Comparison of ENCODE assay signal across 1 cellular context in the genomic region with DNA sequence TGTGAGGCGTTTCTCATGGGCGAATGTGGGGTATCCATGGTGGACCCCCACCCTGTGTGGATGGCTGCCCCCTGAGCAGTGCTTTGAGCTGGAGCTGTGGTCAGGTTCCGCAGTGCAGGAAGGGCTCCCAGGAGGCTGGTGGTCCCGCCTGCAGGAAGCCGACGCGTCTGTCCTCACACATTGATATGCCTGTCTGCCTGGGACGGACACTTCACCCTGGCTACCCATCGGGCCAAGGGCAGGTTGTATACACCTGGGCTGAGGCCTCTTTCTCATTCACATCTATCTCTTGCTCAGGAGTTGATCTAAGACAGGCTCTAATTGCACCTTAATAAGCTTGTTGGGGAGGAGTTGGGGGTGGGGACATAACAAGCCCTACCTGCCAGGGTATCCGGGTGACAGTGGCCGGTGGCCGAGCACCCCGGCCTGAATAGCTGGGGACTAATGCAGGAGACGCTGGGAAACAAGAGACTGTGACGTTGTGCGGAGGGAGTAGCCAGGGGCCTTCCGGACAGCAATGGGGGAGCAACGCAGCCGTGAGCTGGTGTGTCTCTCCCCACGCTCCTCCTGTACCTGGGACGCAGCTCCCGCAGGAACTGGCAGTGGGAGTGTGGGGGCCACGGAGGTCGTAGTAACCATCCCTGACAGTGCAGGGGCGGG.
TF ChIP-seq lines count a peak whose summit lies in the region.

No MANE protein-coding gene starts in this region.

TF ChIP-seq in HepG2, 621 proteins besides CTCF, POLR2A, EP300 and RAD21:
- TF ChIP-seq, protein P1, sequence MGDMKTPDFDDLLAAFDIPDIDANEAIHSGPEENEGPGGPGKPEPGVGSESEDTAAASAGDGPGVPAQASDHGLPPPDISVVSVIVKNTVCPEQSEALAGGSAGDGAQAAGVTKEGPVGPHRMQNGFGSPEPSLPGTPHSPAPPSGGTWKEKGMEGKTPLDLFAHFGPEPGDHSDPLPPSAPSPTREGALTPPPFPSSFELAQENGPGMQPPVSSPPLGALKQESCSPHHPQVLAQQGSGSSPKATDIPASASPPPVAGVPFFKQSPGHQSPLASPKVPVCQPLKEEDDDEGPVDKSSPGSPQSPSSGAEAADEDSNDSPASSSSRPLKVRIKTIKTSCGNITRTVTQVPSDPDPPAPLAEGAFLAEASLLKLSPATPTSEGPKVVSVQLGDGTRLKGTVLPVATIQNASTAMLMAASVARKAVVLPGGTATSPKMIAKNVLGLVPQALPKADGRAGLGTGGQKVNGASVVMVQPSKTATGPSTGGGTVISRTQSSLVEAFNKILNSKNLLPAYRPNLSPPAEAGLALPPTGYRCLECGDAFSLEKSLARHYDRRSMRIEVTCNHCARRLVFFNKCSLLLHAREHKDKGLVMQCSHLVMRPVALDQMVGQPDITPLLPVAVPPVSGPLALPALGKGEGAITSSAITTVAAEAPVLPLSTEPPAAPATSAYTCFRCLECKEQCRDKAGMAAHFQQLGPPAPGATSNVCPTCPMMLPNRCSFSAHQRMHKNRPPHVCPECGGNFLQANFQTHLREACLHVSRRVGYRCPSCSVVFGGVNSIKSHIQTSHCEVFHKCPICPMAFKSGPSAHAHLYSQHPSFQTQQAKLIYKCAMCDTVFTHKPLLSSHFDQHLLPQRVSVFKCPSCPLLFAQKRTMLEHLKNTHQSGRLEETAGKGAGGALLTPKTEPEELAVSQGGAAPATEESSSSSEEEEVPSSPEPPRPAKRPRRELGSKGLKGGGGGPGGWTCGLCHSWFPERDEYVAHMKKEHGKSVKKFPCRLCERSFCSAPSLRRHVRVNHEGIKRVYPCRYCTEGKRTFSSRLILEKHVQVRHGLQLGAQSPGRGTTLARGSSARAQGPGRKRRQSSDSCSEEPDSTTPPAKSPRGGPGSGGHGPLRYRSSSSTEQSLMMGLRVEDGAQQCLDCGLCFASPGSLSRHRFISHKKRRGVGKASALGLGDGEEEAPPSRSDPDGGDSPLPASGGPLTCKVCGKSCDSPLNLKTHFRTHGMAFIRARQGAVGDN (CRISPR knock-in tag; IDR thresholded peaks at IDR 0.05): peak; percentile 8; the same call in 1 of the 2 replicates
- TF ChIP-seq, protein P2, sequence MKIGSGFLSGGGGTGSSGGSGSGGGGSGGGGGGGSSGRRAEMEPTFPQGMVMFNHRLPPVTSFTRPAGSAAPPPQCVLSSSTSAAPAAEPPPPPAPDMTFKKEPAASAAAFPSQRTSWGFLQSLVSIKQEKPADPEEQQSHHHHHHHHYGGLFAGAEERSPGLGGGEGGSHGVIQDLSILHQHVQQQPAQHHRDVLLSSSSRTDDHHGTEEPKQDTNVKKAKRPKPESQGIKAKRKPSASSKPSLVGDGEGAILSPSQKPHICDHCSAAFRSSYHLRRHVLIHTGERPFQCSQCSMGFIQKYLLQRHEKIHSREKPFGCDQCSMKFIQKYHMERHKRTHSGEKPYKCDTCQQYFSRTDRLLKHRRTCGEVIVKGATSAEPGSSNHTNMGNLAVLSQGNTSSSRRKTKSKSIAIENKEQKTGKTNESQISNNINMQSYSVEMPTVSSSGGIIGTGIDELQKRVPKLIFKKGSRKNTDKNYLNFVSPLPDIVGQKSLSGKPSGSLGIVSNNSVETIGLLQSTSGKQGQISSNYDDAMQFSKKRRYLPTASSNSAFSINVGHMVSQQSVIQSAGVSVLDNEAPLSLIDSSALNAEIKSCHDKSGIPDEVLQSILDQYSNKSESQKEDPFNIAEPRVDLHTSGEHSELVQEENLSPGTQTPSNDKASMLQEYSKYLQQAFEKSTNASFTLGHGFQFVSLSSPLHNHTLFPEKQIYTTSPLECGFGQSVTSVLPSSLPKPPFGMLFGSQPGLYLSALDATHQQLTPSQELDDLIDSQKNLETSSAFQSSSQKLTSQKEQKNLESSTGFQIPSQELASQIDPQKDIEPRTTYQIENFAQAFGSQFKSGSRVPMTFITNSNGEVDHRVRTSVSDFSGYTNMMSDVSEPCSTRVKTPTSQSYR (CRISPR knock-in tag; IDR thresholded peaks at IDR 0.05; ENCODE audit: borderline replicate concordance): no peak
- TF ChIP-seq ZBTB38 (CRISPR knock-in tag; IDR thresholded peaks at IDR 0.05) (peak; percentile 29; the same call in 1 of the 2 replicates), AGO2 (optimal IDR thresholded peaks at IDR 0.05; ENCODE audit: low read depth, low read length) (peak; percentile 59)
